ENCODE assay signal across 8 cellular contexts in the genomic region with DNA sequence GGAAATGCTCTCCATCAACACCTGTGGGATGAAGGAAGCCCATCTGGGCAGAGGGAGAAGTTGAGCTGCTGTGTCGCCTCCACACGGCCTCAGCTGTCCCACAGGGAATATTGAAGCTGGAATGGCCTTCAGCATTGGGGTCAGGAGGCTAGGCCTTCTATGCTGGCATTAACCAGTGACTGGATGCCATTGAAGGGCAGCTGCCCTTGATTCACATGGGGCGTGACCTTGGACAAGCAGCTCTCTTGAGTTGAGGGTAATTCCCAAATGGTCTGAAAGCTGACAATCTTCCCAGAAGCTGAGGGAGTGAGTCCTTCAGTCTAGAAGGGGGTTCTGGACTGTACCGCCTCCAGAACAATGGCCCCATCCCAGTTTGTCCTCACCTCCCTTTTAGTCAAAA. TPM values are rescaled to one million over a fixed set of nuclear protein-coding genes. Genes with fewer than 3 reads are reported as not detected.
DNase-seq lines count a peak whose midpoint lies in the region; ATAC-seq and TF ChIP-seq lines count a peak whose summit lies in the region.

No MANE protein-coding gene starts in this region.

- H3K36me3 ChIP-seq in cardiac muscle cell, result no peaks in the 10 kb centered on the region
- peaks cover 0 to 73% of the 10 kb centered on the region in 2 donors for H3K36me3 ChIP-seq in adrenal gland (replicated peaks in 1 of 2)
- peaks cover 25% of the 10 kb centered on the region for H3K36me3 ChIP-seq in muscle layer of colon (ENCODE audit: insufficient read depth, low read length)

- H3K36me3 Mint-ChIP-seq in type B pancreatic cell (peaks cover 10% of the 10 kb centered on the region), chondrocyte (ENCODE audit: low read depth) (peaks cover 13% of the 10 kb centered on the region)

- peaks cover 35% of the 10 kb centered on the region for H3K4me1 Mint-ChIP-seq in type B pancreatic cell (ENCODE audit: unreplicated experiment)
- H3K4me1 Mint-ChIP-seq in chondrocyte (ENCODE audit: low read depth), result peaks cover 77% of the 10 kb centered on the region

- peak overlapping the region; percentile 77 for H3K27ac Mint-ChIP-seq in type B pancreatic cell
- H3K27ac Mint-ChIP-seq in chondrocyte (ENCODE audit: unreplicated experiment), result no peak overlapping the region

- H3K27me3 ChIP-seq in cardiac muscle cell, result peaks cover 3% of the 10 kb centered on the region
- H3K27me3 ChIP-seq in adrenal gland, result no peaks in the 10 kb centered on the region
- H3K27me3 ChIP-seq in muscle layer of colon (ENCODE audit: control insufficient read depth in 1 of 2, insufficient read depth in 2 of 2, low read length in 2 of 2), result no peaks in the 10 kb centered on the region

- peak overlapping the region; percentile 82 for H3K4me3 Mint-ChIP-seq in type B pancreatic cell
- H3K4me3 Mint-ChIP-seq in chondrocyte (ENCODE audit: unreplicated experiment), result no peak overlapping the region

- H3K4me1 ChIP-seq in cardiac muscle cell (ENCODE audit: low read depth) (peaks cover 15% of the 10 kb centered on the region), adrenal gland (replicated peaks in 1 of 2) (peaks cover 51 to 72% of the 10 kb centered on the region in 2 donors), muscle layer of colon (ENCODE audit: insufficient read depth, low read length) (peaks cover 59% of the 10 kb centered on the region)

- H3K9ac ChIP-seq in muscle layer of colon (ENCODE audit: low read length), result no peak overlapping the region

- H3K4me3 ChIP-seq in cardiac muscle cell (no peak overlapping the region), adrenal gland (no peak overlapping the region), muscle layer of colon (ENCODE audit: low read depth in 1 of 2, low read length in 2 of 2) (no peak overlapping the region)

- DNase-seq in cardiac muscle cell (ENCODE audit: low read depth in 1 of 2, low spot score in 1 of 2), result no peak
- no peak for DNase-seq in Right ventricle myocardium superior
- peak in 3 of 7 donors; percentile 55 to 64 (median 62) for DNase-seq in adrenal gland
- no peak for DNase-seq in type B pancreatic cell (ENCODE audit: extremely low spot score, unreplicated experiment)
- no peak for DNase-seq in HT-29 (ENCODE audit: low spot score)
- DNase-seq in LoVo (ENCODE audit: low spot score), result no peak
- no peak for DNase-seq in chondrocyte (ENCODE audit: low spot score)

- intact Hi-C loops in Right ventricle myocardium superior (cut with DNase I) (no loop called here), adrenal gland (cut with DNase I) (no loop called here)

- H3K27ac ChIP-seq in cardiac muscle cell (peak overlapping the region; percentile 26), adrenal gland (peak overlapping the region; percentile 79 to 96 (median 88)), muscle layer of colon (ENCODE audit: low read depth, low read length) (peak overlapping the region; percentile 93)

- WGBS in adrenal gland, 4 donors, result 44 to 80% (median 55%) methylated on average over 1 to 4 of the region's 4 CpGs

- H3K9me3 ChIP-seq in cardiac muscle cell (ENCODE audit: low read depth) (no peaks in the 10 kb centered on the region), adrenal gland (replicated peaks in 1 of 3) (no peaks in the 10 kb centered on the region), muscle layer of colon (ENCODE audit: low read length) (no peaks in the 10 kb centered on the region)

- peaks cover 39% of the 10 kb centered on the region for H3K27me3 Mint-ChIP-seq in type B pancreatic cell
- no peaks in the 10 kb centered on the region for H3K27me3 Mint-ChIP-seq in chondrocyte (ENCODE audit: low read depth)

- H3K9me3 Mint-ChIP-seq in type B pancreatic cell (no peaks in the 10 kb centered on the region), chondrocyte (ENCODE audit: low read depth) (no peaks in the 10 kb centered on the region)

- no peak for ATAC-seq in Right ventricle myocardium superior (ENCODE audit: poor library complexity)

- TF ChIP-seq CTCF in cardiac muscle cell (IDR thresholded peaks at IDR 0.05; ENCODE audit: low read depth, low read length) (no peak), adrenal gland (IDR thresholded peaks at IDR 0.05) (no peak), type B pancreatic cell (conservative IDR thresholded peaks at IDR 0.05) (no peak), chondrocyte (IDR thresholded peaks at IDR 0.05) (no peak)

- no peak for TF ChIP-seq POLR2A in adrenal gland (IDR thresholded peaks at IDR 0.05)

RNA-seq across cellular contexts. Expression of gene BCL3, which starts 6.7 kb away (rescaled TPM):
- total RNA-seq in cardiac muscle cell (10.5 and 12.4 TPM in 2 replicates), Right ventricle myocardium superior (14.6 TPM), adrenal gland (10 to 100 TPM; 32.3 to 85.1 (median 52.1) TPM), type B pancreatic cell (ENCODE audit: low replicate concordance) (18.9 and 41.2 TPM in 2 replicates), chondrocyte (9.2 to 14.9 TPM (median 11.8 TPM) in 3 replicates)
- polyA plus RNA-seq in cardiac muscle cell (15.3 and 19.5 TPM in 2 replicates), adrenal gland (100 to 1,000 TPM in 1 of 3 donors, 10 to 100 TPM in 2; 10.2 to 120 (median 45.9) TPM)
- 39.1 and 50.6 TPM in 2 replicates for total RNA-seq in HT-29 (2014; rRNA removed; shearing (Covaris generic))

RNA-seq across cellular contexts. Expression of gene CBLC, which starts 22.5 kb away (rescaled TPM):
- total RNA-seq in cardiac muscle cell, result not detected in 2 replicates
- polyA plus RNA-seq in cardiac muscle cell, result 0.11 TPM in 1 of 2 replicates, not detected in the other
- total RNA-seq in Right ventricle myocardium superior, result not detected
- under 1 TPM in 1 of 8 donors, not detected in 7; 0.14 TPM for total RNA-seq in adrenal gland
- under 1 TPM in 1 of 3 donors, not detected in 2; 0.13 TPM for polyA plus RNA-seq in adrenal gland
- 13.9 and 37.7 TPM in 2 replicates for total RNA-seq in type B pancreatic cell (ENCODE audit: low replicate concordance)
- 79.7 and 93.2 TPM in 2 replicates for total RNA-seq in HT-29 (2014; rRNA removed; shearing (Covaris generic))
- not detected in 3 replicates for total RNA-seq in chondrocyte

RNA-seq across cellular contexts. Expression of gene BCAM, which starts 53.7 kb away (rescaled TPM):
- total RNA-seq in cardiac muscle cell (338 TPM in 2 replicates), Right ventricle myocardium superior (86.2 TPM), adrenal gland (10 to 100 TPM; 18.6 to 81.1 (median 44.7) TPM), type B pancreatic cell (ENCODE audit: low replicate concordance) (105 and 124 TPM in 2 replicates), chondrocyte (4.3 to 15.1 TPM (median 14.0 TPM) in 3 replicates)
- polyA plus RNA-seq in cardiac muscle cell (41.4 and 56.1 TPM in 2 replicates), adrenal gland (10 to 100 TPM in 2 of 3 donors, 1 to 10 TPM in 1; 5.1 to 68.4 (median 55.1) TPM)
- 150 and 201 TPM in 2 replicates for total RNA-seq in HT-29 (2014; rRNA removed; shearing (Covaris generic))

RNA-seq across cellular contexts. Expression of gene CEACAM16, which starts 56.3 kb away (rescaled TPM):
- not detected in 2 replicates for total RNA-seq in cardiac muscle cell
- polyA plus RNA-seq in cardiac muscle cell, result not detected in 2 replicates
- total RNA-seq in Right ventricle myocardium superior, result not detected
- total RNA-seq in adrenal gland, result under 1 TPM in 3 of 8 donors, not detected in 5; 0.27 to 0.69 (median 0.30) TPM
- 1 to 10 TPM in 1 of 3 donors, under 1 TPM in 1, not detected in 1; 0.57 to 1.4 TPM for polyA plus RNA-seq in adrenal gland
- total RNA-seq in type B pancreatic cell (ENCODE audit: low replicate concordance), result not detected in 2 replicates
- total RNA-seq in HT-29 (2014; rRNA removed; shearing (Covaris generic)), result not detected in 2 replicates
- total RNA-seq in chondrocyte, result not detected in 3 replicates

Comparison
In these comparisons a context has a peak if more than half of its experiments do, and no peak if none do; other contexts are left out.
1. H3K27ac ChIP-seq: peak in every context shown above with its lines; median percentile 93 in muscle layer of colon; 88 in adrenal gland; 26 in cardiac muscle cell.
2. RNA of gene CBLC, which starts 22.5 kb away (total RNA-seq): 79.7 to 93.2 TPM in HT-29 and 13.9 to 37.7 TPM in type B pancreatic cell; not detected in cardiac muscle cell, not detected in Right ventricle myocardium superior (single experiment), 0.14 TPM in adrenal gland and not detected in chondrocyte; every median in the first group is over 10 times any median in the second.